Comparison of ENCODE assay signal across 8 cellular contexts in genomic region chr11:57712256-57713150, GRCh38. TPM values are rescaled to one million over a fixed set of nuclear protein-coding genes. Genes with fewer than 3 reads are reported as not detected.
A peak's percentile ranks its signal among the peaks of the same experiment; 100 is the strongest.
DNase-seq lines count a peak whose midpoint lies in the region; ATAC-seq lines count a peak whose summit lies in the region.

TSS of gene TMX2 (plus strand) at chr11:57712593. CDS start at chr11:57712619, 26 bp downstream.

- ATAC-seq in GM19372 (IDR thresholded peaks at IDR 0.05; ENCODE audit: low read depth, unreplicated experiment) = peak; percentile 91
- peak; percentile 95 for ATAC-seq in HG03558 (IDR thresholded peaks at IDR 0.05; ENCODE audit: extremely low read depth, unreplicated experiment)
- peak; percentile 91 for ATAC-seq in left lobe of liver

- DNase-seq in C1 segment of cervical spinal cord (lab: John Stamatoyannopoulos, UW) (peak; percentile 53 to 100 (median 95)), NCI-H748 treated with DMSO at 0.1 percent for 48 hours (lab: John Stamatoyannopoulos, UW) (peak; percentile 99), left lobe of liver (ENCODE audit: low spot score) (peak; percentile 93)
- DNase-seq in activated CD4-positive, alpha-beta T cell treated with anti-CD3 and anti-CD28 coated beads, Interleukin-2, amount 50 U/mL, for 24 hours (ENCODE audit: low read depth in 1 of 2, low spot score in 1 of 2) = peak; percentile 70 to 90
- peak; percentile 84 for DNase-seq in stimulated activated CD4-positive, alpha-beta T cell treated with anti-CD3 and anti-CD28 coated beads, Interleukin-2, amount 100 ng/mL, for 4 hours (ENCODE audit: low read depth)

- H3K36me3 Mint-ChIP-seq in dendritic cell treated with granulocyte-macrophage colony-stimulating factor and Interleukin-4, amounts not matched to agents 40 ng/mL and 50 ng/mL, for 4 days (ENCODE audit: low read depth) = peaks cover 48% of the 10 kb centered on the region

- H3K27me3 Mint-ChIP-seq in dendritic cell treated with granulocyte-macrophage colony-stimulating factor and Interleukin-4, amounts not matched to agents 40 ng/mL and 50 ng/mL, for 4 days = no peaks in the 10 kb centered on the region

- intact Hi-C loops in dendritic cell treated with granulocyte-macrophage colony-stimulating factor and Interleukin-4, amounts not matched to agents 40 ng/mL and 50 ng/mL, for 4 days (cut with micrococcal nuclease) = loop anchor here (1.0 to 2.0 kb wide), 4 partner anchors 29 to 88 kb away; partner anchors contain the start of genes CLP1 and SELENOH

- H3K9me3 Mint-ChIP-seq in dendritic cell treated with granulocyte-macrophage colony-stimulating factor and Interleukin-4, amounts not matched to agents 40 ng/mL and 50 ng/mL, for 4 days = no peaks in the 10 kb centered on the region

- H3K4me1 Mint-ChIP-seq in dendritic cell treated with granulocyte-macrophage colony-stimulating factor and Interleukin-4, amounts not matched to agents 40 ng/mL and 50 ng/mL, for 4 days (ENCODE audit: low read depth) = peaks cover 47% of the 10 kb centered on the region

- peak within 1 kb of the TSS; percentile 97 for H3K4me3 Mint-ChIP-seq in dendritic cell treated with granulocyte-macrophage colony-stimulating factor and Interleukin-4, amounts not matched to agents 40 ng/mL and 50 ng/mL, for 4 days

- peak within 1 kb of the TSS; percentile 98 for H3K27ac Mint-ChIP-seq in dendritic cell treated with granulocyte-macrophage colony-stimulating factor and Interleukin-4, amounts not matched to agents 40 ng/mL and 50 ng/mL, for 4 days

RNA-seq across cellular contexts. Expression of gene TMX2, which starts in this region (rescaled TPM):
- total RNA-seq in left lobe of liver = 43.0 TPM

Comparison
In these comparisons a context has a peak if more than half of its experiments do, and no peak if none do; other contexts are left out.
1. Peak in every context shown above with its lines: DNase-seq and ATAC-seq.